Comparison of ENCODE assay signal across 9 cellular contexts in genomic region chr12:98399532-98399931, GRCh38.
DNase-seq lines count a peak whose midpoint lies in the region; ATAC-seq and TF ChIP-seq lines count a peak whose summit lies in the region.
"Had no signal": no experiment of that assay in that cellular context is flagged by ENCODE, and none has a peak within 500 bp of the region (broad histone marks: within the 10 kb centered on the region; RNA-seq: fewer than 3 reads in every experiment).

No MANE protein-coding gene starts in this region.

- no peaks in the 10 kb centered on the region for H3K9me3 ChIP-seq in HCT116 (ENCODE audit: control insufficient read depth in 1 of 2, insufficient read depth in 1 of 2, low read depth in 1 of 2, low read length in 2 of 2)

- H3K9me2 ChIP-seq in HCT116 (ENCODE audit: insufficient read depth), result no peaks in the 10 kb centered on the region

- H3K79me2 ChIP-seq in HCT116 (ENCODE audit: insufficient read depth, low read length), result no peaks in the 10 kb centered on the region

- no peaks in the 10 kb centered on the region for H3K27me3 ChIP-seq in HCT116 (ENCODE audit: insufficient read depth, low read length)

- H3K4me3 ChIP-seq in HCT116 (replicated peaks in 1 of 2; ENCODE audit: low read depth in 1 of 2, low read length in 2 of 2) (peak overlapping the region in 1 of 2 experiments; percentile 16; a peak in 2 of 4 replicates), fibroblast of the aortic adventitia (ENCODE audit: low read depth, low read length) (no peak overlapping the region)

- ATAC-seq in HCT116, result peak; percentile 71
- no peak for ATAC-seq in HG03342 (IDR thresholded peaks at IDR 0.05; ENCODE audit: unreplicated experiment)
- ATAC-seq: Panc1 had no signal

- no peak for TF ChIP-seq RAD21 in HCT116 (IDR thresholded peaks at IDR 0.05; ENCODE audit: low read depth)

- CTCF ChIA-PET in HCT116 (lab: Charles Lee), result interaction anchor here (0.8 kb wide), 1 partner anchor 19 kb away, joined by 3 read pairs; no protein-coding TSS in a partner anchor

- H3K4me2 ChIP-seq in HCT116 (ENCODE audit: low read length), result peak overlapping the region; percentile 65

- H3K9ac ChIP-seq in HCT116 (ENCODE audit: low read length), result peak overlapping the region; percentile 29

- DNase-seq in ELF-1 (ENCODE audit: low read depth, low spot score), result peak; percentile 76
- peak; percentile 82 for DNase-seq in HCT116 (ENCODE audit: low read depth, low spot score)
- peak; percentile 64 for DNase-seq in NCI-H748 treated with DMSO at 0.1 percent for 48 hours (lab: John Stamatoyannopoulos, UW)
- DNase-seq in activated CD8-positive, alpha-beta memory T cell treated with anti-CD3 and anti-CD28 coated beads for 4 hours (ENCODE audit: low read depth in 2 of 2), result peak; percentile 43 to 68
- peak; percentile 66 for DNase-seq in fibroblast of the aortic adventitia (ENCODE audit: low read depth)
- peak; percentile 64 for DNase-seq in stimulated activated CD4-positive, alpha-beta T cell treated with anti-CD3 and anti-CD28 coated beads, Interleukin-4, amount 100 ng/mL, for 1 hour
- no peak for DNase-seq in HT-29 (ENCODE audit: low spot score)

- POLR2A ChIA-PET in HCT116 (lab: Charles Lee), result no interaction called here

- H3K4me1 ChIP-seq in HCT116 (ENCODE audit: control insufficient read depth in 1 of 2, insufficient read depth in 2 of 2, low read length in 2 of 2), result peaks cover 68 to 77% of the 10 kb centered on the region in 2 experiments

- no peaks in the 10 kb centered on the region for H4K20me1 ChIP-seq in HCT116 (ENCODE audit: insufficient read depth)

- TF ChIP-seq CTCF in HCT116 (IDR thresholded peaks at IDR 0.05 in 2 of 3, conservative IDR thresholded peaks at IDR 0.05 in 1 of 3; ENCODE audit: borderline replicate concordance in 1 of 3, insufficient read depth in 1 of 3, low read depth in 2 of 3, low read length in 2 of 3), result no peak
- TF ChIP-seq CTCF in fibroblast of the aortic adventitia (IDR thresholded peaks at IDR 0.05; ENCODE audit: insufficient read depth, low read length), result no peak

- TF ChIP-seq POLR2A in HCT116 (IDR thresholded peaks at IDR 0.05; ENCODE audit: borderline replicate concordance, extremely low read depth, insufficient read depth, insufficient read length), result no peak

- BruUV-seq in HCT116 (replicated peaks; lab: Mats Ljungman, UMichigan), result no TSS peak

- peak overlapping the region; percentile 88 for H3K27ac ChIP-seq in HCT116 (ENCODE audit: low read depth, low read length)

- H3K36me3 ChIP-seq in HCT116 (ENCODE audit: control insufficient read depth in 1 of 2, insufficient read depth in 2 of 2, low read length in 2 of 2), result no peaks in the 10 kb centered on the region

- H2AFZ ChIP-seq in HCT116 (ENCODE audit: low read depth, low read length, poor library complexity, severe bottlenecking), result peak overlapping the region; percentile 47

- intact Hi-C loops in HCT116 (cut with micrococcal nuclease), result loop anchor here (5.0 kb wide), 2 partner anchors 1412 to 1822 kb away; no protein-coding TSS in a partner anchor

- RAD21 ChIA-PET in HCT116 (lab: Charles Lee; ENCODE audit: low non-redundant PET in 1 of 2, low total read pairs in 2 of 2, uncharacterized antibody in 2 of 2, unreplicated experiment in 2 of 2), result no interaction called here

TF ChIP-seq in HCT116, 20 proteins besides CTCF, POLR2A, EP300 and RAD21:
- TF ChIP-seq CBX3 (IDR thresholded peaks at IDR 0.05; ENCODE audit: low read depth) (peak; percentile 73; the same call in 1 of the 2 replicates), EGR1 (IDR thresholded peaks at IDR 0.05; ENCODE audit: low read depth) (peak; percentile 83), SP1 (IDR thresholded peaks at IDR 0.05; ENCODE audit: low read depth) (peak; percentile 93), FOSL1 (IDR thresholded peaks at IDR 0.05; ENCODE audit: low read depth) (peak; percentile 88), ZNF274 (IDR thresholded peaks at IDR 0.05; ENCODE audit: low read depth, low read length) (no peak), POLR2AphosphoS5 (IDR thresholded peaks at IDR 0.05; ENCODE audit: low read depth, low read length) (peak; percentile 63; the same call in 1 of the 2 replicates), TCF7L2 (IDR thresholded peaks at IDR 0.05; ENCODE audit: borderline replicate concordance, extremely low read depth, insufficient read depth, insufficient read length) (peak; percentile 96), CEBPB (IDR thresholded peaks at IDR 0.05; ENCODE audit: low read depth) (no peak; the same call in 1 of the 2 replicates), YY1 (IDR thresholded peaks at IDR 0.05; ENCODE audit: extremely low read depth, insufficient replicate concordance, low read depth, low read length) (no peak), JUND (IDR thresholded peaks at IDR 0.05) (peak; percentile 92)
- TF ChIP-seq, protein P1, sequence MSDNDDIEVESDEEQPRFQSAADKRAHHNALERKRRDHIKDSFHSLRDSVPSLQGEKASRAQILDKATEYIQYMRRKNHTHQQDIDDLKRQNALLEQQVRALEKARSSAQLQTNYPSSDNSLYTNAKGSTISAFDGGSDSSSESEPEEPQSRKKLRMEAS (IDR thresholded peaks at IDR 0.05), result peak; percentile 87
- TF ChIP-seq, protein P2, sequence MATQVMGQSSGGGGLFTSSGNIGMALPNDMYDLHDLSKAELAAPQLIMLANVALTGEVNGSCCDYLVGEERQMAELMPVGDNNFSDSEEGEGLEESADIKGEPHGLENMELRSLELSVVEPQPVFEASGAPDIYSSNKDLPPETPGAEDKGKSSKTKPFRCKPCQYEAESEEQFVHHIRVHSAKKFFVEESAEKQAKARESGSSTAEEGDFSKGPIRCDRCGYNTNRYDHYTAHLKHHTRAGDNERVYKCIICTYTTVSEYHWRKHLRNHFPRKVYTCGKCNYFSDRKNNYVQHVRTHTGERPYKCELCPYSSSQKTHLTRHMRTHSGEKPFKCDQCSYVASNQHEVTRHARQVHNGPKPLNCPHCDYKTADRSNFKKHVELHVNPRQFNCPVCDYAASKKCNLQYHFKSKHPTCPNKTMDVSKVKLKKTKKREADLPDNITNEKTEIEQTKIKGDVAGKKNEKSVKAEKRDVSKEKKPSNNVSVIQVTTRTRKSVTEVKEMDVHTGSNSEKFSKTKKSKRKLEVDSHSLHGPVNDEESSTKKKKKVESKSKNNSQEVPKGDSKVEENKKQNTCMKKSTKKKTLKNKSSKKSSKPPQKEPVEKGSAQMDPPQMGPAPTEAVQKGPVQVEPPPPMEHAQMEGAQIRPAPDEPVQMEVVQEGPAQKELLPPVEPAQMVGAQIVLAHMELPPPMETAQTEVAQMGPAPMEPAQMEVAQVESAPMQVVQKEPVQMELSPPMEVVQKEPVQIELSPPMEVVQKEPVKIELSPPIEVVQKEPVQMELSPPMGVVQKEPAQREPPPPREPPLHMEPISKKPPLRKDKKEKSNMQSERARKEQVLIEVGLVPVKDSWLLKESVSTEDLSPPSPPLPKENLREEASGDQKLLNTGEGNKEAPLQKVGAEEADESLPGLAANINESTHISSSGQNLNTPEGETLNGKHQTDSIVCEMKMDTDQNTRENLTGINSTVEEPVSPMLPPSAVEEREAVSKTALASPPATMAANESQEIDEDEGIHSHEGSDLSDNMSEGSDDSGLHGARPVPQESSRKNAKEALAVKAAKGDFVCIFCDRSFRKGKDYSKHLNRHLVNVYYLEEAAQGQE (IDR thresholded peaks at IDR 0.05; ENCODE audit: low read depth), result no peak
TF ChIP-seq in HCT116: peak in this region for 8.
